ENCODE assay signal across 9 cellular contexts in the genomic region with DNA sequence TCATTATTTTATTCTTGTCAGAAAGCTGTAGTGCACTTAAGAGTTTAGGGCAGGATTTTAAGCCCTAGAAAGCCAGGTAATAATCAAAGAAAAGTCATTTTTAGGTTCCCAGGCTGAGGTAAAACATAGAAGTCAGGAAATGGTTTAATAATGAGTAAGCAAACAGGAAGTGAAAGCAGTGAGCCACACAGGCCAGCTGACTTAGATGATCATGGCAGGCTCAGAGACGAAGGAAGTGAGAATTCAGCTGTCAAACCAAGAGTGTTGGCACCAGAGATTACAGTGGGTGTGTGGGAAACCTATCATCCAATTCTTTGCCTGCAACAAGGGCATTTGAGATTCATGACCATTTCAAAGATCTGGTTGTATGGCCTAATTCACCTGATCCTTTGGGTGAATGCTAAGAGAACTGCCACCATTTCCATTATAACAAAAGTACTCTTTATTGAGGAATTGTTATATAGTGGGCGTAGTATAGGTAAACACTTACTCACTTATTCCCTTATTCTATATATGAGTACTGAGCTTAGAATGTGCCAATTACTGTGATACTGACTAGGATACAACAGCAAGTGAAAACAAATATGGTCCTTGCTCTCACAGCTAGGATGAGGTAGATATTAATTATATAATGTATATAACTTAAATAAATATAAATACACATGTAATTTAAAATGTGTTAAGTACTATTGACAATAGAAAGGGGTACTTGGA.
DNase-seq lines count a peak whose midpoint lies in the region; ATAC-seq and TF ChIP-seq lines count a peak whose summit lies in the region.
"Had no signal": no experiment of that assay in that cellular context is flagged by ENCODE, and none has a peak within 500 bp of the region (broad histone marks: within the 10 kb centered on the region; RNA-seq: fewer than 3 reads in every experiment).

No MANE protein-coding gene starts in this region.

- H3K56ac ChIP-seq in H9 (ENCODE audit: insufficient read length, low read depth, low read length), result no peak overlapping the region

- WGBS in H9 (ENCODE audit: extremely low coverage, insufficient read length, low lambda C conversion rate), result no CpG with 5 or more reads among the region's 2 CpGs

- H3K4me3 ChIP-seq in Loucy (ENCODE audit: low read length, poor library complexity, severe bottlenecking), result peak overlapping the region; percentile 42
- no peak overlapping the region for H3K4me3 ChIP-seq in fibroblast of villous mesenchyme (ENCODE audit: low read depth, low read length)
- H3K4me3 ChIP-seq: pancreas had no signal

- H3K79me1 ChIP-seq in H9 (ENCODE audit: insufficient read depth, low read depth, low read length, poor library complexity, severe bottlenecking), result no peaks in the 10 kb centered on the region

- peak overlapping the region; percentile 82 for H2AFZ ChIP-seq in H9 (ENCODE audit: low read length)
- H2AFZ ChIP-seq in Loucy (ENCODE audit: low read length), result no peak overlapping the region

- TF ChIP-seq CTCF in H9 (conservative IDR thresholded peaks at IDR 0.05) (no peak), Loucy (conservative IDR thresholded peaks at IDR 0.05; ENCODE audit: low read length) (no peak), fibroblast of villous mesenchyme (IDR thresholded peaks at IDR 0.05; ENCODE audit: insufficient read depth, low read depth, low read length) (no peak), progenitor cell of endocrine pancreas (IDR thresholded peaks at IDR 0.05; ENCODE audit: unreplicated experiment) (no peak)

- H2BK120ac ChIP-seq in H9 (ENCODE audit: low read depth, low read length, poor library complexity, severe bottlenecking), result no peak overlapping the region

- H3K9me2 ChIP-seq in Loucy (replicated peaks; ENCODE audit: low read depth, low read length), result no peaks in the 10 kb centered on the region

- H3K9ac ChIP-seq in H9 (ENCODE audit: extremely low read depth, insufficient read length, low read length), result no peak overlapping the region
- H3K9ac ChIP-seq in Loucy (ENCODE audit: low read depth, low read length, poor library complexity, severe bottlenecking), result no peak overlapping the region

- no peak overlapping the region for H3K4ac ChIP-seq in H9 (ENCODE audit: low read depth, low read length)

- H3K4me2 ChIP-seq in H9 (ENCODE audit: insufficient read depth, insufficient read length, low read length) (no peak overlapping the region), Loucy (ENCODE audit: low read depth, low read length, poor library complexity, severe bottlenecking) (peak overlapping the region; percentile 62)

- H3K79me2 ChIP-seq in H9 (ENCODE audit: insufficient read depth, low read length) (no peaks in the 10 kb centered on the region), Loucy (ENCODE audit: insufficient read depth, low read length) (no peaks in the 10 kb centered on the region)

- no peak overlapping the region for H4K8ac ChIP-seq in H9 (replicated peaks; ENCODE audit: insufficient read length, low read depth, low read length)

- no peak overlapping the region for H2BK5ac ChIP-seq in H9 (ENCODE audit: insufficient read length, low read length)

- no peak overlapping the region for H4K5ac ChIP-seq in H9 (ENCODE audit: insufficient read length, low read depth, low read length)

- H3K27me3 ChIP-seq in H9 (ENCODE audit: insufficient read depth, low read length) (no peaks in the 10 kb centered on the region), Loucy (ENCODE audit: insufficient read depth, low read length, poor library complexity, severe bottlenecking) (no peaks in the 10 kb centered on the region)
- H3K27me3 ChIP-seq: pancreas had no signal

- H3K4me3 Mint-ChIP-seq in H9 (no peak overlapping the region), progenitor cell of endocrine pancreas (ENCODE audit: low read depth) (no peak overlapping the region)

- DNase-seq in H9 (no peak), fibroblast of villous mesenchyme (ENCODE audit: low read depth) (peak; percentile 50), progenitor cell of endocrine pancreas (ENCODE audit: low spot score, unreplicated experiment) (no peak), cerebellar cortex (ENCODE audit: low spot score) (no peak)
- DNase-seq in activated CD4-positive, alpha-beta T cell treated with anti-CD3 and anti-CD28 coated beads, Interleukin-2, amount 50 U/mL, for 4 hours, result peak; percentile 2 to 8
- peak; percentile 21 for DNase-seq in stimulated activated CD4-positive, alpha-beta T cell treated with anti-CD3 and anti-CD28 coated beads, Interleukin-2, amount 100 ng/mL, for 4 hours (ENCODE audit: low read depth)

- peak; percentile 100 for ATAC-seq in GM18499 (IDR thresholded peaks at IDR 0.05; ENCODE audit: insufficient read depth, unreplicated experiment)

- H3K27me3 Mint-ChIP-seq in H9 (ENCODE audit: low read depth) (peaks cover 2% of the 10 kb centered on the region; the same call in 1 of the 2 replicates), progenitor cell of endocrine pancreas (no peaks in the 10 kb centered on the region)

- H3K36me3 Mint-ChIP-seq in H9 (ENCODE audit: insufficient read depth in 1 of 3, low read depth in 3 of 3) (peaks cover 9 to 13% (median 12%) of the 10 kb centered on the region in 3 experiments; a peak in 6 of 7 replicates), progenitor cell of endocrine pancreas (ENCODE audit: insufficient read depth) (no peaks in the 10 kb centered on the region)

- no peak overlapping the region for H4K91ac ChIP-seq in H9 (ENCODE audit: insufficient read length, low read depth, low read length)

- H3K9me3 Mint-ChIP-seq in H9 (peaks cover 0 to 25% of the 10 kb centered on the region in 2 experiments; a peak in 4 of 5 replicates), progenitor cell of endocrine pancreas (ENCODE audit: low read depth) (peaks cover 18% of the 10 kb centered on the region)

- no peak overlapping the region for H3K18ac ChIP-seq in H9 (ENCODE audit: insufficient read length, low read depth, low read length)

- peaks cover 3% of the 10 kb centered on the region; the same call in 1 of the 2 replicates for H3F3A ChIP-seq in Loucy (ENCODE audit: low read depth)

- H2BK20ac ChIP-seq in H9 (ENCODE audit: low read depth, low read length, poor library complexity, severe bottlenecking), result no peak overlapping the region

- no peak overlapping the region for H3K23ac ChIP-seq in H9 (ENCODE audit: insufficient read length, low read depth, low read length)

- no peak overlapping the region for H3K14ac ChIP-seq in H9 (ENCODE audit: insufficient read depth, low read length)

- no peaks in the 10 kb centered on the region for H3K23me2 ChIP-seq in H9 (ENCODE audit: insufficient read length, low read depth, low read length, poor library complexity, severe bottlenecking)

- H2BK12ac ChIP-seq in H9 (ENCODE audit: insufficient read length, low read depth, low read length), result no peak overlapping the region

- H3K4me1 ChIP-seq in H9 (ENCODE audit: insufficient read depth, low read length) (no peaks in the 10 kb centered on the region), Loucy (ENCODE audit: insufficient read depth, low read length, poor library complexity, severe bottlenecking) (peaks cover 14% of the 10 kb centered on the region)
- H3K4me1 ChIP-seq: pancreas had no signal

- no peak overlapping the region for H2AK5ac ChIP-seq in H9 (ENCODE audit: insufficient read length, low read length)

- H3K27ac ChIP-seq in H9 (ENCODE audit: insufficient read length, low read depth, low read length), result no peak overlapping the region
- H3K27ac ChIP-seq: pancreas had no signal

- no peaks in the 10 kb centered on the region for H3K36me3 ChIP-seq in Loucy (ENCODE audit: insufficient read depth, low read length)
- H3K36me3 ChIP-seq: pancreas had no signal

- no peak overlapping the region for H3T11ph ChIP-seq in H9 (ENCODE audit: low read length)

- H3K9me3 ChIP-seq in H9 (ENCODE audit: control insufficient read depth, low read depth, low read length) (no peaks in the 10 kb centered on the region), Loucy (ENCODE audit: insufficient read depth, low read depth, low read length) (no peaks in the 10 kb centered on the region)
- H3K9me3 ChIP-seq: pancreas had no signal

- H3K4me1 Mint-ChIP-seq in H9 (peaks cover 0 to 3% of the 10 kb centered on the region in 2 experiments; a peak in 2 of 4 replicates), progenitor cell of endocrine pancreas (ENCODE audit: low read depth) (no peaks in the 10 kb centered on the region)

- no peak overlapping the region for H3K27ac Mint-ChIP-seq in H9
- no peak overlapping the region for H3K27ac Mint-ChIP-seq in progenitor cell of endocrine pancreas

- H4K20me1 ChIP-seq in H9 (ENCODE audit: control insufficient read depth, insufficient read depth, insufficient read length) (no peaks in the 10 kb centered on the region), Loucy (ENCODE audit: insufficient read depth, low read length, poor library complexity, severe bottlenecking) (no peaks in the 10 kb centered on the region)

- H2BK15ac ChIP-seq in H9 (ENCODE audit: low read depth, low read length), result no peak overlapping the region

Comparison
In these comparisons a context has a peak if more than half of its experiments do, and no peak if none do; other contexts are left out.
1. DNase-seq: peak in activated CD4-positive, alpha-beta T cell treated with anti-CD3 and anti-CD28 coated beads, Interleukin-2, amount 50 U/mL, for 4 hours (2 of 2), fibroblast of villous mesenchyme (single experiment) and stimulated activated CD4-positive, alpha-beta T cell treated with anti-CD3 and anti-CD28 coated beads, Interleukin-2, amount 100 ng/mL, for 4 hours (single experiment); none in H9 (single experiment), progenitor cell of endocrine pancreas (single experiment) and cerebellar cortex (single experiment).